Comparison of ENCODE assay signal across 20 cellular contexts in genomic region chrX:11791090-11791489, GRCh38.
A peak's percentile ranks its signal among the peaks of the same experiment; 100 is the strongest.
DNase-seq lines count a peak whose midpoint lies in the region; ATAC-seq and TF ChIP-seq lines count a peak whose summit lies in the region.
"Had no signal": no experiment of that assay in that cellular context is flagged by ENCODE, and none has a peak within 500 bp of the region (broad histone marks: within the 10 kb centered on the region; RNA-seq: fewer than 3 reads in every experiment).

No MANE protein-coding gene starts in this region.

- H3K27me3 ChIP-seq in KMS-11 (ENCODE audit: insufficient read depth, low read depth) = no peaks in the 10 kb centered on the region
- H3K27me3 ChIP-seq: ascending aorta, thyroid gland had no signal

- no peak for TF ChIP-seq CTCF in KMS-11 (conservative IDR thresholded peaks at IDR 0.05; ENCODE audit: low read depth, low read length)
- no peak for TF ChIP-seq CTCF in VCaP (conservative IDR thresholded peaks at IDR 0.05)

- no peak overlapping the region for H3K4me3 Mint-ChIP-seq in activated T-cell treated with anti-CD3 and anti-CD28 coated beads, Interleukin-2, amount 50 U/mL, for 24 hours
- no peak overlapping the region for H3K4me3 Mint-ChIP-seq in stimulated activated naive CD8-positive, alpha-beta T cell treated with anti-CD3 and anti-CD28 coated beads, Interleukin-15, Interleukin-2, amounts not matched to agents 100 ng/mL and 50 ng/mL, for 24 hours
- H3K4me3 Mint-ChIP-seq: CD4-positive, CD25-positive, alpha-beta regulatory T cell; nephron progenitor cell; stimulated activated memory B cell treated with anti-CD40 and anti-IgM and Interleukin-4, amounts not matched to agents 10 μg/mL and 1 μg/mL and 100 μg/mL, for 72 hours had no signal

- H3K27ac ChIP-seq in KMS-11 (peak overlapping the region; percentile 98), VCaP (peak overlapping the region; percentile 62; the same call in 1 of the 2 replicates)
- H3K27ac ChIP-seq: ascending aorta, epithelial cell of prostate, thyroid gland had no signal

- H3K9me3 Mint-ChIP-seq in activated T-cell treated with anti-CD3 and anti-CD28 coated beads, Interleukin-2, amount 50 U/mL, for 24 hours = no peaks in the 10 kb centered on the region
- H3K9me3 Mint-ChIP-seq in stimulated activated naive CD8-positive, alpha-beta T cell treated with anti-CD3 and anti-CD28 coated beads, Interleukin-15, Interleukin-2, amounts not matched to agents 100 ng/mL and 50 ng/mL, for 24 hours = no peaks in the 10 kb centered on the region
- H3K9me3 Mint-ChIP-seq: stimulated activated memory B cell treated with anti-CD40 and anti-IgM and Interleukin-4, amounts not matched to agents 10 μg/mL and 1 μg/mL and 100 μg/mL, for 72 hours had no signal

- peaks cover 65% of the 10 kb centered on the region for H3K4me1 ChIP-seq in KMS-11 (ENCODE audit: low read depth, poor library complexity, severe bottlenecking)
- H3K4me1 ChIP-seq: ascending aorta, thyroid gland had no signal

- H4K20me1 ChIP-seq in KMS-11 (ENCODE audit: insufficient read depth) = no peaks in the 10 kb centered on the region

- H3K4me1 Mint-ChIP-seq in activated T-cell treated with anti-CD3 and anti-CD28 coated beads, Interleukin-2, amount 50 U/mL, for 24 hours (ENCODE audit: low read depth) = peaks cover 57% of the 10 kb centered on the region
- H3K4me1 Mint-ChIP-seq in stimulated activated naive CD8-positive, alpha-beta T cell treated with anti-CD3 and anti-CD28 coated beads, Interleukin-15, Interleukin-2, amounts not matched to agents 100 ng/mL and 50 ng/mL, for 24 hours (ENCODE audit: low read depth) = peaks cover 51% of the 10 kb centered on the region
- H3K4me1 Mint-ChIP-seq: nephron progenitor cell had no signal

- no peaks in the 10 kb centered on the region for H3K36me3 Mint-ChIP-seq in activated T-cell treated with anti-CD3 and anti-CD28 coated beads, Interleukin-2, amount 50 U/mL, for 24 hours (ENCODE audit: low read depth)
- no peaks in the 10 kb centered on the region for H3K36me3 Mint-ChIP-seq in stimulated activated naive CD8-positive, alpha-beta T cell treated with anti-CD3 and anti-CD28 coated beads, Interleukin-15, Interleukin-2, amounts not matched to agents 100 ng/mL and 50 ng/mL, for 24 hours (ENCODE audit: low read depth)
- H3K36me3 Mint-ChIP-seq: CD4-positive, CD25-positive, alpha-beta regulatory T cell; stimulated activated memory B cell treated with anti-CD40 and anti-IgM and Interleukin-4, amounts not matched to agents 10 μg/mL and 1 μg/mL and 100 μg/mL, for 72 hours had no signal

- H3K27me3 Mint-ChIP-seq in activated T-cell treated with anti-CD3 and anti-CD28 coated beads, Interleukin-2, amount 50 U/mL, for 24 hours = peaks cover 11% of the 10 kb centered on the region
- H3K27me3 Mint-ChIP-seq in stimulated activated naive CD8-positive, alpha-beta T cell treated with anti-CD3 and anti-CD28 coated beads, Interleukin-15, Interleukin-2, amounts not matched to agents 100 ng/mL and 50 ng/mL, for 24 hours = no peaks in the 10 kb centered on the region
- H3K27me3 Mint-ChIP-seq: CD4-positive, CD25-positive, alpha-beta regulatory T cell; stimulated activated memory B cell treated with anti-CD40 and anti-IgM and Interleukin-4, amounts not matched to agents 10 μg/mL and 1 μg/mL and 100 μg/mL, for 72 hours had no signal

- no peak overlapping the region for H3K4me3 ChIP-seq in KMS-11 (IDR thresholded peaks at IDR 0.05; ENCODE audit: insufficient read depth, low read depth, low read length)
- H3K4me3 ChIP-seq: ascending aorta, thyroid gland had no signal

- no peaks in the 10 kb centered on the region for H3K36me3 ChIP-seq in KMS-11 (ENCODE audit: insufficient read depth)
- H3K36me3 ChIP-seq: ascending aorta, thyroid gland had no signal

- peak overlapping the region; percentile 29 for H3K27ac Mint-ChIP-seq in activated T-cell treated with anti-CD3 and anti-CD28 coated beads, Interleukin-2, amount 50 U/mL, for 24 hours
- peak overlapping the region; percentile 36 for H3K27ac Mint-ChIP-seq in stimulated activated naive CD8-positive, alpha-beta T cell treated with anti-CD3 and anti-CD28 coated beads, Interleukin-15, Interleukin-2, amounts not matched to agents 100 ng/mL and 50 ng/mL, for 24 hours
- H3K27ac Mint-ChIP-seq: nephron progenitor cell; stimulated activated memory B cell treated with anti-CD40 and anti-IgM and Interleukin-4, amounts not matched to agents 10 μg/mL and 1 μg/mL and 100 μg/mL, for 72 hours had no signal

- ATAC-seq in GM19397 (IDR thresholded peaks at IDR 0.05; ENCODE audit: unreplicated experiment) = no peak
- ATAC-seq: stimulated activated memory B cell treated with anti-CD40 and anti-IgM and Interleukin-4, amounts not matched to agents 10 μg/mL and 1 μg/mL and 100 μg/mL, for 72 hours had no signal

- H2AFZ ChIP-seq in KMS-11 (ENCODE audit: low read depth) = peak overlapping the region; percentile 49; the same call in 1 of the 2 replicates

- peak overlapping the region; percentile 65; the same call in 1 of the 2 replicates for H3K9ac ChIP-seq in KMS-11

- no peak for DNase-seq in activated T-cell treated with anti-CD3 and anti-CD28 coated beads, Interleukin-2, amount 50 U/mL, for 24 hours
- DNase-seq in activated T-cell treated with anti-CD3 and anti-CD28 coated beads for 4 hours = no peak
- DNase-seq in activated CD4-positive, CD25-positive, alpha-beta regulatory T cell (lab: John Stamatoyannopoulos, UW) = no peak
- DNase-seq: activated gamma-delta T cell treated with Interleukin-2 at 50 U/mL for 16 hours; CD4-positive, CD25-positive, alpha-beta regulatory T cell; DMS153; foreskin melanocyte; HCEC 1CT; hippocampal formation; NCI-H1436; NCI-H524 treated with DMSO at 0.1 percent for 48 hours; nephron progenitor cell; thyroid gland had no signal

- H3K4me2 ChIP-seq in KMS-11 = peak overlapping the region; percentile 99

- H3K79me2 ChIP-seq in KMS-11 (ENCODE audit: insufficient read depth, low read depth) = no peaks in the 10 kb centered on the region
